22 cellular contexts compared by ENCODE assay signal in genomic region chr13:33433316-33433715, GRCh38.
A peak's percentile ranks its signal among the peaks of the same experiment; 100 is the strongest.
DNase-seq lines count a peak whose midpoint lies in the region; ATAC-seq and TF ChIP-seq lines count a peak whose summit lies in the region.
"Had no signal": no experiment of that assay in that cellular context is flagged by ENCODE, and none has a peak within 500 bp of the region (broad histone marks: within the 10 kb centered on the region; RNA-seq: fewer than 3 reads in every experiment).

No MANE protein-coding gene starts in this region.

- H3K18ac ChIP-seq in neuronal stem cell (ENCODE audit: low read length), result no peak overlapping the region

- peak overlapping the region; percentile 72 for H4K8ac ChIP-seq in neuronal stem cell (ENCODE audit: low read depth, low read length)

- TF ChIP-seq CTCF in GM23338 (conservative IDR thresholded peaks at IDR 0.05; ENCODE audit: low read depth in 2 of 2), result peak in 1 of 2 experiments; percentile 11; a peak in 1 of 4 replicates
- TF ChIP-seq CTCF in spleen (IDR thresholded peaks at IDR 0.05 in 8 of 11, conservative IDR thresholded peaks at IDR 0.05 in 3 of 11), result peak in 2 of 11 experiments; percentile 16 to 35
- TF ChIP-seq CTCF in CD8-positive, alpha-beta T cell (IDR thresholded peaks at IDR 0.05), result no peak

- no peak overlapping the region for H2BK12ac ChIP-seq in neuronal stem cell (ENCODE audit: low read length)

- no peak for DNase-seq in GM23338 (ENCODE audit: low spot score)
- peak; percentile 52 for DNase-seq in dermis blood vessel endothelial cell
- DNase-seq in neuronal stem cell (ENCODE audit: low spot score), result no peak
- DNase-seq in spleen, result no peak
- no peak for DNase-seq in activated CD4-positive, alpha-beta T cell treated with anti-CD3 and anti-CD28 coated beads for 48 hours
- no peak for DNase-seq in Right ventricle myocardium inferior (ENCODE audit: missing footprints)
- DNase-seq in CD8-positive, alpha-beta T cell, result no peak
- DNase-seq: 8988T; AML-193; CD4-positive, alpha-beta T cell; CD8-positive, alpha-beta memory T cell; COR-L47; DMS 273 treated with DMSO at 0.1 percent for 48 hours; DMS153; DMS79; DND-41; GDM1 had no signal

- no peak overlapping the region for H3K14ac ChIP-seq in neuronal stem cell (ENCODE audit: low read length)

- no peak overlapping the region for H3K27ac ChIP-seq in GM23338 (ENCODE audit: low read depth)
- no peak overlapping the region for H3K27ac ChIP-seq in neuronal stem cell (replicated peaks; ENCODE audit: low read length)
- peak overlapping the region in 5 of 8 donors; percentile 37 to 64 (median 55) for H3K27ac ChIP-seq in spleen
- H3K27ac ChIP-seq in CD8-positive, alpha-beta T cell (ENCODE audit: low read depth, low read length), result no peak overlapping the region
- H3K27ac ChIP-seq: BLaER1 treated with 17β-estradiol and CSF1 and Interleukin-3, amounts not matched to agents 10 nM and 100 nM; C4-2B had no signal

- H3K4me2 ChIP-seq in GM23338, result no peak overlapping the region
- H3K4me2 ChIP-seq in neuronal stem cell (ENCODE audit: insufficient read depth, low read length, poor library complexity, severe bottlenecking), result no peak overlapping the region
- H3K4me2 ChIP-seq: BLaER1 treated with 17β-estradiol and CSF1 and Interleukin-3, amounts not matched to agents 10 nM and 100 nM had no signal

- CTCF ChIA-PET in CD8-positive, alpha-beta T cell (lab: Charles Lee), result no interaction called here

- H3K23ac ChIP-seq in neuronal stem cell (ENCODE audit: low read depth, low read length, poor library complexity), result no peak overlapping the region

- H3K4me1 ChIP-seq in GM23338 (ENCODE audit: insufficient read depth) (peaks cover 7% of the 10 kb centered on the region; the same call in 1 of the 2 replicates), neuronal stem cell (ENCODE audit: control insufficient read depth in 2 of 2, insufficient read depth in 1 of 2, low read depth in 1 of 2, low read length in 2 of 2) (no peaks in the 10 kb centered on the region), spleen (no peaks in the 10 kb centered on the region)
- no peaks in the 10 kb centered on the region for H3K4me1 ChIP-seq in CD8-positive, alpha-beta T cell (ENCODE audit: insufficient read depth, low read length)
- H3K4me1 ChIP-seq: BLaER1 treated with 17β-estradiol and CSF1 and Interleukin-3, amounts not matched to agents 10 nM and 100 nM had no signal

- no peak overlapping the region for H2AK5ac ChIP-seq in neuronal stem cell (ENCODE audit: low read depth, low read length)

- H3K9ac ChIP-seq in neuronal stem cell (ENCODE audit: low read depth, low read length, poor library complexity), result no peak overlapping the region
- H3K9ac ChIP-seq: BLaER1 treated with 17β-estradiol and CSF1 and Interleukin-3, amounts not matched to agents 10 nM and 100 nM had no signal

- no peaks in the 10 kb centered on the region for H3K9me3 Mint-ChIP-seq in GM23338
- peaks cover 3% of the 10 kb centered on the region for H3K9me3 Mint-ChIP-seq in CD8-positive, alpha-beta T cell
- H3K9me3 Mint-ChIP-seq: CD4-positive, alpha-beta T cell had no signal

- no peaks in the 10 kb centered on the region for H4K20me1 ChIP-seq in GM23338 (replicated peaks; ENCODE audit: insufficient read depth)
- H4K20me1 ChIP-seq: BLaER1 treated with 17β-estradiol and CSF1 and Interleukin-3, amounts not matched to agents 10 nM and 100 nM had no signal

- no peak overlapping the region for H2BK15ac ChIP-seq in neuronal stem cell (ENCODE audit: low read length)

- WGBS in neuronal stem cell (ENCODE audit: extremely low coverage in 2 of 2, insufficient read length in 2 of 2, insufficient replicate concordance in 1 of 2), 2 donors, result no CpG with 5 or more reads among the region's 6 CpGs
- WGBS in spleen, 5 donors, result 76 to 84% (median 81%) methylated on average over 6 of the region's 6 CpGs

- no peak overlapping the region for H4K91ac ChIP-seq in neuronal stem cell (ENCODE audit: low read depth, low read length, poor library complexity)

- H3K27me3 ChIP-seq in GM23338 (ENCODE audit: insufficient read depth) (no peaks in the 10 kb centered on the region), neuronal stem cell (ENCODE audit: control insufficient read depth in 3 of 3, insufficient read depth in 3 of 3, low read depth in 1 of 3, low read length in 3 of 3) (no peaks in the 10 kb centered on the region), spleen (replicated peaks in 1 of 7) (no peaks in the 10 kb centered on the region)
- H3K27me3 ChIP-seq in CD8-positive, alpha-beta T cell (ENCODE audit: insufficient read depth, low read length), result peaks cover 2% of the 10 kb centered on the region
- H3K27me3 ChIP-seq: BLaER1 treated with 17β-estradiol and CSF1 and Interleukin-3, amounts not matched to agents 10 nM and 100 nM had no signal

- intact Hi-C loops in spleen (cut with DNase I; ENCODE audit: low total_unique reads) (no loop called here), Right ventricle myocardium inferior (cut with DNase I) (no loop called here)
- intact Hi-C loops in CD8-positive, alpha-beta T cell (cut with DNase I, micrococcal nuclease), result no loop called here

- peak overlapping the region; percentile 84 for H2AFZ ChIP-seq in GM23338
- no peak overlapping the region for H2AFZ ChIP-seq in neuronal stem cell (ENCODE audit: low read length)

- TF ChIP-seq POLR2A in spleen (IDR thresholded peaks at IDR 0.05), result no peak

- no peak overlapping the region for H3K4ac ChIP-seq in neuronal stem cell (ENCODE audit: low read length)

- peaks cover 7% of the 10 kb centered on the region for H3K4me1 Mint-ChIP-seq in GM23338
- H3K4me1 Mint-ChIP-seq in CD8-positive, alpha-beta T cell (ENCODE audit: low read depth), result no peaks in the 10 kb centered on the region
- H3K4me1 Mint-ChIP-seq: B cell; CD8-positive, alpha-beta memory T cell had no signal

- no peak overlapping the region for H2BK5ac ChIP-seq in neuronal stem cell (ENCODE audit: low read length)

- H2BK120ac ChIP-seq in neuronal stem cell (ENCODE audit: low read depth, low read length), result no peak overlapping the region

- no peaks in the 10 kb centered on the region for H3K9me2 ChIP-seq in GM23338 (ENCODE audit: insufficient read depth)

- H3K27ac Mint-ChIP-seq in GM23338, result no peak overlapping the region
- no peak overlapping the region for H3K27ac Mint-ChIP-seq in CD8-positive, alpha-beta T cell
- H3K27ac Mint-ChIP-seq: B cell; CD4-positive, alpha-beta T cell had no signal

- no peaks in the 10 kb centered on the region for H3F3A ChIP-seq in GM23338 (replicated peaks; ENCODE audit: low read depth)

- H3K36me3 Mint-ChIP-seq in GM23338 (ENCODE audit: low read depth), result peaks cover 3% of the 10 kb centered on the region; the same call in 1 of the 3 replicates
- no peaks in the 10 kb centered on the region for H3K36me3 Mint-ChIP-seq in CD8-positive, alpha-beta T cell
- H3K36me3 Mint-ChIP-seq: CD8-positive, alpha-beta memory T cell had no signal

- no peak overlapping the region for H3K4me3 ChIP-seq in GM23338
- H3K4me3 ChIP-seq in neuronal stem cell (ENCODE audit: low read length in 2 of 2), result no peak overlapping the region
- no peak overlapping the region for H3K4me3 ChIP-seq in spleen
- H3K4me3 ChIP-seq in CD8-positive, alpha-beta T cell (ENCODE audit: low read depth, low read length), result no peak overlapping the region
- H3K4me3 ChIP-seq: BLaER1 treated with 17β-estradiol and CSF1 and Interleukin-3, amounts not matched to agents 10 nM and 100 nM; GM12878 had no signal

- H3K79me1 ChIP-seq in neuronal stem cell (ENCODE audit: low read depth, low read length), result no peaks in the 10 kb centered on the region

- H3K36me3 ChIP-seq in GM23338 (ENCODE audit: insufficient read depth) (no peaks in the 10 kb centered on the region), neuronal stem cell (replicated peaks in 1 of 2; ENCODE audit: control insufficient read depth in 2 of 2, insufficient read depth in 2 of 2, low read length in 2 of 2) (no peaks in the 10 kb centered on the region), spleen (no peaks in the 10 kb centered on the region)
- H3K36me3 ChIP-seq in CD8-positive, alpha-beta T cell (ENCODE audit: insufficient read depth, low read length), result no peaks in the 10 kb centered on the region
- H3K36me3 ChIP-seq: BLaER1 treated with 17β-estradiol and CSF1 and Interleukin-3, amounts not matched to agents 10 nM and 100 nM had no signal

- no peak overlapping the region for H3K4me3 Mint-ChIP-seq in GM23338
- no peak overlapping the region for H3K4me3 Mint-ChIP-seq in CD8-positive, alpha-beta T cell
- H3K4me3 Mint-ChIP-seq: B cell; CD4-positive, alpha-beta T cell; CD8-positive, alpha-beta memory T cell had no signal

- H3K9me3 ChIP-seq in neuronal stem cell (replicated peaks in 1 of 2; ENCODE audit: control insufficient read depth in 2 of 2, insufficient read depth in 1 of 2, low read depth in 1 of 2, low read length in 2 of 2) (no peaks in the 10 kb centered on the region), spleen (no peaks in the 10 kb centered on the region)
- no peaks in the 10 kb centered on the region for H3K9me3 ChIP-seq in CD8-positive, alpha-beta T cell (ENCODE audit: low read length)

- POLR2A ChIA-PET in CD8-positive, alpha-beta T cell (lab: Charles Lee), result no interaction called here

- H3K27me3 Mint-ChIP-seq in GM23338 (ENCODE audit: insufficient read depth, low read depth, poor library complexity), result no peaks in the 10 kb centered on the region
- peaks cover 5% of the 10 kb centered on the region for H3K27me3 Mint-ChIP-seq in CD8-positive, alpha-beta T cell (ENCODE audit: low read depth)

- ATAC-seq in GM23338 (no peak), HG02798 (IDR thresholded peaks at IDR 0.05; ENCODE audit: poor library complexity, unreplicated experiment) (no peak), Right ventricle myocardium inferior (no peak)
- no peak for ATAC-seq in CD8-positive, alpha-beta T cell
- ATAC-seq: GM12878 had no signal

- no peaks in the 10 kb centered on the region for H3K79me2 ChIP-seq in GM23338 (replicated peaks; ENCODE audit: insufficient read depth)

TF ChIP-seq in GM23338, 12 proteins besides CTCF, POLR2A, EP300 and RAD21 (continues in another document):
- TF ChIP-seq CREB1 (CRISPR knock-in tag; IDR thresholded peaks at IDR 0.05; ENCODE audit: low read depth) (no peak), POLR2AphosphoS5 (IDR thresholded peaks at IDR 0.05; ENCODE audit: low read depth) (no peak)

Comparison
In these comparisons a context has a peak if more than half of its experiments do, and no peak if none do; other contexts are left out.
1. H3K27ac ChIP-seq: peak in spleen (5 of 8); none in GM23338 (single experiment), neuronal stem cell (single experiment) and CD8-positive, alpha-beta T cell (single experiment).